ENCODE assay signal across 10 cellular contexts in the genomic region with DNA sequence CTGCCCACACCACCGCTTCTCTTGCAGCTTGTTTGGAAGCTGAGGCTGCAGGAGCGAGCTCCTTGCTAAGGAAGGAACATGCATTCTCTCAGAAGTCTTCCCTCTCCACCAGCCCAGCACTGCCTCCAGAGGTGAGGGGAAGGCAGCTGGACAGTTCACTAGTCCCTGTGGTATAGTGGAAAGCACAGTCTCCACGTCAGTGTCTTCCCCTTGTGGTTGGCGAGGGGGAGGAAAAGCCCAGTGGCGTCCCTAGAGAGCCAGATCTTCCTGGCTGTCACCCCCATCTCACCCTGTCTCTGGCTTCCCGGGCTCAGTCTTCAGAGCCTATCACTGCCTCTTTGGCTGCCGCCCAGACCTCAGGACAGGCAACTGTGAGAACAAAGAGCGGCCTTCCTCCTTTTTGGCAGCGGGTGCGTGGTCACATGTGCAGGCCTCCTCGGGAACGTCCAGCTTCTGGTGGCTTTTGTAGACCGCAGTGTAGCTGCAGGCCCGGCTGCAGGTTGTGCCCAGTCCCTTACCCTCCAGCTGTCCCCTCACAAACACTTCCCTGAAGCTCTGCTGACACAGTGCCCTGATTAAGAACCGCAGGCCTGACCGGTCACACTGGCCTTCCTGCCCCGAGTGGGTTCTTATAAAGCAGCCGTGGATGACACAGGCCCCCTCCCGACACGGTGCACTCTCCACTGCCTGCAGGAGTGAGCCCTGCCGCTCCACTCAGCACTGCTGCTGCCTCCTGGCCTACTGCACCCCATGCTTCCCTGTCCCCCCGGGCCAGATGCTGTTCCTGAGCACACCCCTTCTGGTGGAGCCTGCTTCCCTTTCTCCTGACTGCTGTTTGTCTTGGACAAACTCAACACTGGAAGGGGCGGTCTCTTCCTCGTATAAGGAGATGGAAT.
A peak's percentile ranks its signal among the peaks of the same experiment; 100 is the strongest.
DNase-seq lines count a peak whose midpoint lies in the region; ATAC-seq and TF ChIP-seq lines count a peak whose summit lies in the region.
"Had no signal": no experiment of that assay in that cellular context is flagged by ENCODE, and none has a peak within 500 bp of the region (broad histone marks: within the 10 kb centered on the region; RNA-seq: fewer than 3 reads in every experiment).

No MANE protein-coding gene starts in this region.

- H3K23ac ChIP-seq in mesendoderm (ENCODE audit: low read length), result no peak overlapping the region

- H4K5ac ChIP-seq in mesendoderm (ENCODE audit: low read length), result no peak overlapping the region

- TF ChIP-seq CTCF in colonic mucosa (IDR thresholded peaks at IDR 0.05) (no peak), tibial nerve (IDR thresholded peaks at IDR 0.05) (peak in 4 of 5 experiments; percentile 5 to 59 (median 28))

- H3K18ac ChIP-seq in mesendoderm (ENCODE audit: low read length), result no peak overlapping the region

- H3K4me1 ChIP-seq in colonic mucosa (no peaks in the 10 kb centered on the region), mesendoderm (ENCODE audit: control insufficient read depth, low read depth, low read length) (no peaks in the 10 kb centered on the region), tibial nerve (peaks cover 0 to 62% (median 35%) of the 10 kb centered on the region in 4 donors)

- no peaks in the 10 kb centered on the region for H3K79me2 ChIP-seq in mesendoderm (ENCODE audit: control insufficient read depth, insufficient read depth, low read length)

- H3K4me3 ChIP-seq in colonic mucosa (no peak overlapping the region), mesendoderm (ENCODE audit: low read length) (no peak overlapping the region), tibial nerve (peak overlapping the region in 1 of 4 donors; percentile 4)

- no peak overlapping the region for H3K4me2 ChIP-seq in mesendoderm (ENCODE audit: low read length)

- DNase-seq in DMS 273 (lab: John Stamatoyannopoulos, UW; ENCODE audit: unreplicated experiment), result peak; percentile 29
- DNase-seq in DMS 273 treated with DMSO at 0.1 percent for 48 hours (lab: John Stamatoyannopoulos, UW), result no peak
- peak; percentile 72 for DNase-seq in NCI-H2196 treated with DMSO at 0.1 percent for 48 hours (lab: John Stamatoyannopoulos, UW; ENCODE audit: unreplicated experiment)
- peak; percentile 62 for DNase-seq in colonic mucosa
- DNase-seq in mesendoderm, result peak; percentile 41
- peak; percentile 86 to 91 for DNase-seq in tibial nerve (ENCODE audit: low spot score in 2 of 2)
- DNase-seq: activated B cell treated with CpG ODN at 0.5 μM for 24 hours had no signal

- intact Hi-C loops in colonic mucosa (cut with DNase I), result no loop called here

- H4K8ac ChIP-seq in mesendoderm (ENCODE audit: low read depth, low read length), result no peak overlapping the region

- H3K36me3 ChIP-seq in colonic mucosa (no peaks in the 10 kb centered on the region), mesendoderm (ENCODE audit: control insufficient read depth, insufficient read depth, low read length) (no peaks in the 10 kb centered on the region), tibial nerve (peaks cover 0 to 6% (median 0%) of the 10 kb centered on the region in 3 donors)

- H3K9ac ChIP-seq in colonic mucosa (ENCODE audit: low read depth in 2 of 2, low read length in 2 of 2), result peak overlapping the region in 1 of 2 donors; percentile 8
- H3K9ac ChIP-seq in mesendoderm (ENCODE audit: low read length), result no peak overlapping the region

- H2BK15ac ChIP-seq in mesendoderm (replicated peaks; ENCODE audit: low read depth), result no peak overlapping the region

- no peak overlapping the region for H2BK120ac ChIP-seq in mesendoderm (ENCODE audit: low read depth, low read length)

- no peak overlapping the region for H2BK5ac ChIP-seq in mesendoderm (ENCODE audit: low read length)

- H2AK5ac ChIP-seq in mesendoderm (ENCODE audit: low read length), result no peak overlapping the region

- WGBS in mesendoderm (ENCODE audit: extremely low coverage, insufficient coverage, low lambda C conversion rate), result no CpG with 5 or more reads among the region's 24 CpGs
- 15 to 28% methylated on average over 17 to 23 of the region's 24 CpGs for WGBS in tibial nerve, 2 donors

- no peaks in the 10 kb centered on the region for H3K27me3 ChIP-seq in colonic mucosa
- no peaks in the 10 kb centered on the region for H3K27me3 ChIP-seq in mesendoderm (ENCODE audit: insufficient read depth, low read length, poor library complexity)
- H3K27me3 ChIP-seq in tibial nerve, result no peaks in the 10 kb centered on the region

- H3K9me3 ChIP-seq in colonic mucosa (no peaks in the 10 kb centered on the region), tibial nerve (no peaks in the 10 kb centered on the region)

- TF ChIP-seq POLR2A in tibial nerve (IDR thresholded peaks at IDR 0.05), result no peak

- no peak overlapping the region for H3K56ac ChIP-seq in mesendoderm (ENCODE audit: low read length)

- ATAC-seq in HG02970 (IDR thresholded peaks at IDR 0.05; ENCODE audit: low FRiP score, unreplicated experiment) (no peak), HG03342 (IDR thresholded peaks at IDR 0.05; ENCODE audit: unreplicated experiment) (no peak)

- no peak overlapping the region for H3K4ac ChIP-seq in mesendoderm (ENCODE audit: low read depth, low read length)

- H3K27ac ChIP-seq in colonic mucosa, result no peak overlapping the region
- no peak overlapping the region for H3K27ac ChIP-seq in mesendoderm (ENCODE audit: low read depth, low read length)
- peak overlapping the region in 3 of 4 donors; percentile 36 to 86 (median 81) for H3K27ac ChIP-seq in tibial nerve
- H3K27ac ChIP-seq: 22Rv1 had no signal

- H3K79me1 ChIP-seq in mesendoderm (ENCODE audit: low read length), result no peaks in the 10 kb centered on the region

- peak in 1 of 2 donors; percentile 73 for TF ChIP-seq EP300 in tibial nerve (IDR thresholded peaks at IDR 0.05)

Comparison
In these comparisons a context has a peak if more than half of its experiments do, and no peak if none do; other contexts are left out.
1. H3K27ac ChIP-seq: peak in tibial nerve (3 of 4); none in colonic mucosa (single experiment) and mesendoderm (single experiment).